ENCODE assay signal across 9 cellular contexts in genomic region chr17:81388612-81389367, GRCh38. TPM values are rescaled to one million over a fixed set of nuclear protein-coding genes. Genes with fewer than 3 reads are reported as not detected.
DNase-seq lines count a peak whose midpoint lies in the region; ATAC-seq, FAIRE-seq and TF ChIP-seq lines count a peak whose summit lies in the region.
"Had no signal": no experiment of that assay in that cellular context is flagged by ENCODE, and none has a peak within 500 bp of the region (broad histone marks: within the 10 kb centered on the region; RNA-seq: fewer than 3 reads in every experiment).

No MANE protein-coding gene starts in this region.

- no peaks in the 10 kb centered on the region for H3K4me1 Mint-ChIP-seq in MCF 10A (ENCODE audit: insufficient read depth, unreplicated experiment)

- H3K9ac ChIP-seq in colonic mucosa (ENCODE audit: low read depth in 2 of 2, low read length in 2 of 2), result peak overlapping the region; percentile 35 to 68

- H3K4me1 ChIP-seq in breast epithelium, result peaks cover 5 to 6% of the 10 kb centered on the region in 2 donors
- peaks cover 14% of the 10 kb centered on the region for H3K4me1 ChIP-seq in colonic mucosa
- peaks cover 3% of the 10 kb centered on the region for H3K4me1 ChIP-seq in urinary bladder (ENCODE audit: insufficient read depth)

- H3K36me3 Mint-ChIP-seq in MCF 10A (ENCODE audit: insufficient read depth, unreplicated experiment), result peaks cover 6% of the 10 kb centered on the region

- H3K4me3 Mint-ChIP-seq in MCF 10A (ENCODE audit: unreplicated experiment), result no peak overlapping the region

- H3K9me3 ChIP-seq in breast epithelium, result no peaks in the 10 kb centered on the region
- no peaks in the 10 kb centered on the region for H3K9me3 ChIP-seq in colonic mucosa

- WGBS in urinary bladder, result 48% methylated on average over 19 of the region's 19 CpGs

- H3K36me3 ChIP-seq in breast epithelium (no peaks in the 10 kb centered on the region), colonic mucosa (no peaks in the 10 kb centered on the region), urinary bladder (ENCODE audit: insufficient read depth) (no peaks in the 10 kb centered on the region)

- POLR2A ChIA-PET in MCF 10A (lab: Yijun Ruan, JAX), result no interaction called here

- H3K27ac Mint-ChIP-seq in MCF 10A (ENCODE audit: low read depth, unreplicated experiment), result no peak overlapping the region

- no peaks in the 10 kb centered on the region for H3K9me3 Mint-ChIP-seq in MCF 10A (ENCODE audit: unreplicated experiment)

- TF ChIP-seq CTCF in breast epithelium (IDR thresholded peaks at IDR 0.05) (no peak), MCF 10A (IDR thresholded peaks at IDR 0.05; ENCODE audit: unreplicated experiment) (no peak), colonic mucosa (IDR thresholded peaks at IDR 0.05) (no peak)

- TF ChIP-seq POLR2A in breast epithelium (IDR thresholded peaks at IDR 0.05) (no peak), GM12891 (IDR thresholded peaks at IDR 0.05; ENCODE audit: low read depth, low read length) (no peak)

- no TSS peak for BruUV-seq in MCF 10A (replicated peaks; lab: Mats Ljungman, UMichigan)

- DNase-seq in breast epithelium (ENCODE audit: low spot score in 2 of 2) (no peak), MCF 10A (ENCODE audit: unreplicated experiment) (no peak), colonic mucosa (no peak), midbrain (lab: John Stamatoyannopoulos, UW) (peak; percentile 55), activated gamma-delta T cell (lab: John Stamatoyannopoulos, UW) (no peak), GM12891 (ENCODE audit: insufficient read length, low spot score) (no peak)
- DNase-seq: PC-3 had no signal

- H3K27ac ChIP-seq in breast epithelium, result peak overlapping the region; percentile 94 to 96
- H3K27ac ChIP-seq in colonic mucosa, result peak overlapping the region; percentile 93
- H3K27ac ChIP-seq in urinary bladder (ENCODE audit: low read depth), result peak overlapping the region; percentile 46

- CTCF ChIA-PET in MCF 10A (lab: Yijun Ruan, JAX), result no interaction called here

- ATAC-seq in HG03097 (IDR thresholded peaks at IDR 0.05; ENCODE audit: low FRiP score, unreplicated experiment), result no peak
- ATAC-seq: PC-3 had no signal

- H3K27me3 ChIP-seq in breast epithelium (no peaks in the 10 kb centered on the region), colonic mucosa (no peaks in the 10 kb centered on the region)

- no peaks in the 10 kb centered on the region for H3K27me3 Mint-ChIP-seq in MCF 10A (ENCODE audit: insufficient read depth, unreplicated experiment)

- no peak for FAIRE-seq in GM12891 (lab: Jason Lieb, UNC)

- intact Hi-C loops in breast epithelium (cut with DNase I; ENCODE audit: low total_unique reads), result loop anchor here (5.0 kb wide), 1 partner anchor 1551 kb away; the partner anchor contains the start of gene CBX4
- intact Hi-C loops in MCF 10A (cut with micrococcal nuclease), result no loop called here
- intact Hi-C loops in colonic mucosa (cut with DNase I), result no loop called here

- H3K4me3 ChIP-seq in breast epithelium (peak overlapping the region in 1 of 3 donors; percentile 94), colonic mucosa (no peak overlapping the region), urinary bladder (ENCODE audit: low read depth, low read length) (no peak overlapping the region)

TF ChIP-seq in GM12891, 5 proteins besides CTCF, POLR2A, EP300 and RAD21:
- no peak for TF ChIP-seq TAF1 (IDR thresholded peaks at IDR 0.05; ENCODE audit: low read depth, low read length)
- no peak for TF ChIP-seq SPI1 (IDR thresholded peaks at IDR 0.05; ENCODE audit: low read depth, low read length)
- no peak for TF ChIP-seq PAX5 (IDR thresholded peaks at IDR 0.05; ENCODE audit: insufficient read depth, low read length, severe bottlenecking)
- no peak for TF ChIP-seq POLR2AphosphoS5 (IDR thresholded peaks at IDR 0.05; ENCODE audit: low read depth, low read length)
- TF ChIP-seq POU2F2 (IDR thresholded peaks at IDR 0.05; ENCODE audit: low read depth, low read length), result no peak

RNA-seq across cellular contexts. Expression of gene BAHCC1, which starts 6.5 kb away (rescaled TPM):
- total RNA-seq in breast epithelium (10 to 100 TPM in 2 of 3 donors, 1 to 10 TPM in 1; 7.4 to 17.0 (median 11.7) TPM), MCF 10A (2022) (7.4 and 9.2 TPM in 2 replicates), colonic mucosa (10 to 100 TPM; 12.5 to 26.3 TPM), urinary bladder (10.1 TPM)
- polyA plus RNA-seq in urinary bladder, result 15.9 TPM
- polyA plus RNA-seq in GM12891 (2012; ENCODE audit: low read depth, missing spikeins), result 0.01 TPM
